Comparison of ENCODE assay signal across 8 cellular contexts in genomic region chr20:28602401-28603217, GRCh38.
DNase-seq lines count a peak whose midpoint lies in the region; ATAC-seq and TF ChIP-seq lines count a peak whose summit lies in the region.
"Not testable (repeated sequence)": the region's sequence is repeated elsewhere in the genome, so short reads cannot be mapped to it uniquely, and the experiment has no call there.

No MANE protein-coding gene starts in this region.

- not testable (repeated sequence) for H3K27ac ChIP-seq in RWPE2 (ENCODE audit: poor library complexity, severe bottlenecking)
- peak overlapping the region; percentile 47 for H3K27ac ChIP-seq in fibroblast of lung (ENCODE audit: insufficient read depth, low read length)
- H3K27ac ChIP-seq in mesodermal cell (ENCODE audit: low read depth, low read length, severe bottlenecking) = peak overlapping the region; percentile 66

- H3K4me1 ChIP-seq in RWPE2 (ENCODE audit: insufficient read depth, poor library complexity, severe bottlenecking); fibroblast of lung (ENCODE audit: control insufficient read depth, extremely low read depth, insufficient read depth, low read length); mesodermal cell (ENCODE audit: control insufficient read depth, insufficient read depth, low read length, poor library complexity, severe bottlenecking): not testable (repeated sequence)

- H3K4me3 ChIP-seq in RWPE2 (ENCODE audit: severe bottlenecking) (peak overlapping the region; percentile 21), fibroblast of lung (replicated peaks in 1 of 4; ENCODE audit: control extremely low read depth in 1 of 4, insufficient read depth in 1 of 4, low read depth in 3 of 4, low read length in 4 of 4) (peak overlapping the region; percentile 32 to 80 (median 58)), mesodermal cell (ENCODE audit: extremely low read depth, insufficient read depth, low read length, poor library complexity, severe bottlenecking) (peak overlapping the region; percentile 59)

- H3K4me2 ChIP-seq in fibroblast of lung (ENCODE audit: extremely low read depth, insufficient read depth, low read length) = not testable (repeated sequence)

- H3K27me3 ChIP-seq in RWPE2 (ENCODE audit: insufficient read depth, poor library complexity, severe bottlenecking) = peaks cover 29% of the 10 kb centered on the region
- not testable (repeated sequence) for H3K27me3 ChIP-seq in fibroblast of lung (ENCODE audit: control insufficient read depth, insufficient read depth, low read length)

- WGBS in mesodermal cell (ENCODE audit: insufficient coverage in 2 of 2), 2 experiments = 25 to 36% methylated on average over 63 to 64 of the region's 71 CpGs

- peak overlapping the region; percentile 47 for H2AFZ ChIP-seq in fibroblast of lung (ENCODE audit: low read length)

- not testable (repeated sequence) for H3K36me3 ChIP-seq in RWPE2 (ENCODE audit: low read depth); fibroblast of lung (ENCODE audit: control insufficient read depth, insufficient read depth, low read length); mesodermal cell (ENCODE audit: control insufficient read depth, insufficient read depth, low read length)

- peak; percentile 88 for DNase-seq in Ammon's horn (ENCODE audit: low spot score)
- DNase-seq in RWPE2 (ENCODE audit: low spot score) = peak; percentile 67
- peak; percentile 82 for DNase-seq in activated naive CD4-positive, alpha-beta T cell treated with Interleukin-2 at 50 U/mL for 16 hours
- peak; percentile 88 to 94 for DNase-seq in fibroblast of lung (ENCODE audit: low read depth in 2 of 2)
- DNase-seq in stimulated activated CD4-positive, alpha-beta T cell treated with anti-CD3 and anti-CD28 coated beads, TNF-alpha, amount 100 ng/mL, for 24 hours (ENCODE audit: low read depth in 3 of 3) = peak; percentile 55 to 70 (median 57)

- ATAC-seq in GM19043 (IDR thresholded peaks at IDR 0.05; ENCODE audit: low read depth, unreplicated experiment) = peak; percentile 97
- ATAC-seq in HG03060 (IDR thresholded peaks at IDR 0.05; ENCODE audit: low read depth, unreplicated experiment) = peak; percentile 100
- peak; percentile 74 for ATAC-seq in RWPE2 (ENCODE audit: low read depth)

- H3K9me3 ChIP-seq in RWPE2 (ENCODE audit: severe bottlenecking); fibroblast of lung (ENCODE audit: control insufficient read depth, insufficient read depth, low read depth, low read length); mesodermal cell (ENCODE audit: control insufficient read depth, low read length): not testable (repeated sequence)

- not testable (repeated sequence) for H3K79me2 ChIP-seq in fibroblast of lung (ENCODE audit: control insufficient read depth, insufficient read depth, low read length)

- peak overlapping the region; percentile 58 for H3K9ac ChIP-seq in fibroblast of lung (ENCODE audit: insufficient read depth, low read length)

- peak; percentile 27 for TF ChIP-seq CTCF in RWPE2 (IDR thresholded peaks at IDR 0.05; ENCODE audit: poor library complexity, severe bottlenecking)
- peak; percentile 63 to 69 for TF ChIP-seq CTCF in fibroblast of lung (conservative IDR thresholded peaks at IDR 0.05 in 1 of 2, IDR thresholded peaks at IDR 0.05 in 1 of 2; ENCODE audit: low read depth in 1 of 2, low read length in 2 of 2)

- H4K20me1 ChIP-seq in fibroblast of lung (ENCODE audit: control insufficient read depth, extremely low read depth, insufficient read depth, low read length) = not testable (repeated sequence)
